Comparison of ENCODE assay signal across 10 cellular contexts in the genomic region with DNA sequence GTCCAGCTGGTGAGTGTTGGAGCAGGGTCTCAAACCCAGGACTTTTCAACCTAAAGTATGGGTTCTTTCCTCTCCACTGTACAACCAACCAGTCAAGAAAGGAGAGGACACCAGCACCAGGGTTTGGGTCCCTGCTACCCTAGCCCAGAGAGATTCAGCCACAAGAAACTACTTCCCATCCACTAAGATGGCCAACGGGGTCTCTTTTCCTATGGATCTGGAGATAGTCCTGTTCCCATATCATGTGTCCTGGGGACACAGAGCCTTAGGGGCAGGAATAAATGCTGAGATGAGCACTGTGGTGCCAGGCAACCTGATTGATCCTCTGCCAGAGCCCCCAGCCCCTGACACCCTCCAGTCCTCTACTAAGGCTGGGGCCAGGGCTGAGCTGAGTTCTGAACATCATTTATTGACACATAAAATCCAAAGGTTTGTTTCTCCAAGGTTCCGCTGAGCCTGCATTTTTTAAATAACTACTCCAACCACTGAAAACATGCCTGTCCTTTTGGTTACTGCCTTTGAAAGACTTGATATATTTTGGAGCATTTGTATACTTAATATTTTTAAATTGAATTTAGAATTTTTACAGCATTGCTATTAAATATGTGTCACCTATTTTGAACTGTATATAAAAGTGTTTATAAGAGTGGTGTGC.
"Had no signal": no experiment of that assay in that cellular context is flagged by ENCODE, and none has a peak within 500 bp of the region (broad histone marks: within the 10 kb centered on the region; RNA-seq: fewer than 3 reads in every experiment).

No MANE protein-coding gene starts in this region.

- H3K27ac ChIP-seq: KMS-11 had no signal

- H3K4me3 ChIP-seq: GM23338 had no signal

- H2AFZ ChIP-seq: GM23338 had no signal

- H3K9ac ChIP-seq: KMS-11 had no signal

- ATAC-seq: GM23338, HCT116 had no signal

- DNase-seq: H9, HFFc6, Karpas-422, KBM-7 had no signal

- H3K4me3 Mint-ChIP-seq: GM23338, H9, HFFc6 had no signal

- FAIRE-seq: H1, H54, HTR-8/SVneo had no signal

- H3K4me2 ChIP-seq: GM23338, KMS-11 had no signal

- H3K27ac Mint-ChIP-seq: GM23338, H9, HFFc6 had no signal
